ENCODE assay signal across 9 cellular contexts in the genomic region with DNA sequence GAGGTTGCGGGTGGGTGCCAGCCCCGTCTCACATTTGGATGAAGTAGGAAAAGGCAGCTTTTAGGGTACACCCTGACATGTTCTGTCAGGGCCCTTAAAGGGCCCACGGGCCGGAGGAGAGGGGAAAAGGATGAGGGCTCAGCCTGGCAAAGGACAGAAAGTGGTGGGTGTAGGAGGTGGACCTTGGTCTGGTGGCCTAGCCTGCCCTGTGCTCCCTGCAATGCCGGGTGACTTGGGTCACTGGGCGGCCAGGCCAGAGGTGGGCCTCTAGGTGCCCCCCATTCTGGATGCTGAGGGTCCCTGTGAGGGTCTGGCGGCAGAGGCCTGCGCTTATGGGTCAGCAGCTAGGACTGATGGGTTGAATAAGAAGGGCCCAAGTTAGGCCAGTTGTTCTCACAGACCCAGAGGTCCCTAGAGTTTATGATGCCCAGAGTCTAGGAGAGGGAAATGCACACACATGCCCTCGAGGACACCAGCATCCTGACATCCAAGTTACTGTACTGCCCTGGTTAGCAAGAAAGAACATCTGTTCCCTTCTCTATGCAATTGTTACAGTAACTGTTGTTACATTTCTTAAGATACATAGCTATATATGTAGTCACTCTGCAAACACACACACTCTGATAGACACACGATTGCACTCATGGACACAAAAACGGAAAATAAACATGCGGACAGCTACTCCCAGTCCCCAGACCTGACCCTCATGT. TPM values are rescaled to one million over a fixed set of nuclear protein-coding genes. Genes with fewer than 3 reads are reported as not detected.
DNase-seq lines count a peak whose midpoint lies in the region; ATAC-seq and TF ChIP-seq lines count a peak whose summit lies in the region.
"Had no signal": no experiment of that assay in that cellular context is flagged by ENCODE, and none has a peak within 500 bp of the region (broad histone marks: within the 10 kb centered on the region; RNA-seq: fewer than 3 reads in every experiment).

No MANE protein-coding gene starts in this region.

- peak overlapping the region; percentile 95 for H3K27ac ChIP-seq in VCaP
- peak overlapping the region; percentile 89 to 98 (median 93) for H3K27ac ChIP-seq in gastrocnemius medialis

- in situ Hi-C loops in gastrocnemius medialis (cut with MboI; ENCODE audit: low sequenced_read_pairs in 4 of 4) = no loop called here

- H3K36me3 ChIP-seq in gastrocnemius medialis = no peaks in the 10 kb centered on the region

- peaks cover 14 to 22% of the 10 kb centered on the region in 2 donors for H3K4me1 ChIP-seq in gastrocnemius medialis

- peak in 1 of 2 donors; percentile 15 for TF ChIP-seq POLR2A in gastrocnemius medialis (IDR thresholded peaks at IDR 0.05)

- TF ChIP-seq CTCF in GM12875 (IDR thresholded peaks at IDR 0.05; ENCODE audit: borderline replicate concordance, insufficient read depth, low read depth, low read length) (no peak), VCaP (conservative IDR thresholded peaks at IDR 0.05) (no peak), fibroblast of villous mesenchyme (IDR thresholded peaks at IDR 0.05; ENCODE audit: insufficient read depth, low read depth, low read length) (no peak), gastrocnemius medialis (IDR thresholded peaks at IDR 0.05 in 4 of 5, conservative IDR thresholded peaks at IDR 0.05 in 1 of 5) (no peak)

- no peak for DNase-seq in fibroblast of villous mesenchyme (ENCODE audit: low read depth)
- no peak for DNase-seq in gastrocnemius medialis
- no peak for DNase-seq in NCI-H2107 (lab: John Stamatoyannopoulos, UW)
- DNase-seq in HK-2 (ENCODE audit: unreplicated experiment) = no peak
- no peak for DNase-seq in NCI-H128 (lab: John Stamatoyannopoulos, UW; ENCODE audit: unreplicated experiment)

- intact Hi-C loops in gastrocnemius medialis (cut with DNase I; ENCODE audit: low total_unique reads) = loop anchor here (5.0 kb wide), 1 partner anchor 1360 kb away; no protein-coding TSS in a partner anchor

- H3K9me3 ChIP-seq in gastrocnemius medialis = no peaks in the 10 kb centered on the region

- no peaks in the 10 kb centered on the region for H3K27me3 ChIP-seq in gastrocnemius medialis

- no peak for ATAC-seq in gastrocnemius medialis
- ATAC-seq in GM21381 (IDR thresholded peaks at IDR 0.05; ENCODE audit: unreplicated experiment) = no peak

- H3K4me3 ChIP-seq in GM12875 (ENCODE audit: low read depth, low read length) (peak overlapping the region; percentile 70), fibroblast of villous mesenchyme (ENCODE audit: low read depth, low read length) (peak overlapping the region; percentile 87), gastrocnemius medialis (peak overlapping the region; percentile 67 to 97 (median 72))

RNA-seq across cellular contexts. Expression of a gene that starts 12.5 kb away (rescaled TPM):
- total RNA-seq in fibroblast of villous mesenchyme = 2.2 and 2.3 TPM in 2 replicates
- total RNA-seq in gastrocnemius medialis = 10 to 100 TPM; 27.9 to 58.4 (median 47.1) TPM

RNA-seq across cellular contexts. Expression of a gene that starts 30.6 kb away (rescaled TPM):
- total RNA-seq in fibroblast of villous mesenchyme = 9.9 and 12.2 TPM in 2 replicates
- 10 to 100 TPM; 15.6 to 23.5 (median 21.6) TPM for total RNA-seq in gastrocnemius medialis

RNA-seq across cellular contexts. Expression of a gene that starts 45.1 kb away (rescaled TPM):
- total RNA-seq in fibroblast of villous mesenchyme = not detected in 2 replicates
- not detected for total RNA-seq in gastrocnemius medialis
- total RNA-seq: H4 had no signal

RNA-seq across cellular contexts. Expression of a gene that starts 51.2 kb away (rescaled TPM):
- total RNA-seq in fibroblast of villous mesenchyme = 3,386 and 3,800 TPM in 2 replicates
- 1,000 to 10,000 TPM; 1,697 to 2,187 (median 1,957) TPM for total RNA-seq in gastrocnemius medialis
